ENCODE assay signal across 8 cellular contexts in genomic region chr2:63841254-63842022, GRCh38. TPM values are rescaled to one million over a fixed set of nuclear protein-coding genes. Genes with fewer than 3 reads are reported as not detected.
DNase-seq lines count a peak whose midpoint lies in the region; ATAC-seq, FAIRE-seq and TF ChIP-seq lines count a peak whose summit lies in the region.

UGP2 (plus strand) TSS chr2:63841896; CDS start chr2:63842186, 290 bp downstream.

- peak within 1 kb of the TSS; percentile 98 for H3K4me3 Mint-ChIP-seq in HFFc6
- H3K4me3 Mint-ChIP-seq in activated naive CD4-positive, alpha-beta T cell treated with anti-CD3 and anti-CD28 coated beads, Interleukin-2, amount 50 U/mL, for 24 hours, result peak within 1 kb of the TSS; percentile 96

- no peaks in the 10 kb centered on the region for H3K27me3 ChIP-seq in pancreas
- no peaks in the 10 kb centered on the region for H3K27me3 ChIP-seq in tibial artery

- peak within 1 kb of the TSS; percentile 94 to 97 (median 94) for H3K27ac ChIP-seq in pancreas
- H3K27ac ChIP-seq in tibial artery, result peak within 1 kb of the TSS; percentile 91 to 98

- peaks cover 4% of the 10 kb centered on the region for H3K27me3 Mint-ChIP-seq in HFFc6 (ENCODE audit: insufficient read depth)
- no peaks in the 10 kb centered on the region for H3K27me3 Mint-ChIP-seq in activated naive CD4-positive, alpha-beta T cell treated with anti-CD3 and anti-CD28 coated beads, Interleukin-2, amount 50 U/mL, for 24 hours

- peak; percentile 73 for TF ChIP-seq CTCF in HFFc6 (IDR thresholded peaks at IDR 0.05)
- peak; percentile 1 for TF ChIP-seq CTCF in NB4 (IDR thresholded peaks at IDR 0.05; ENCODE audit: low read depth, low read length)
- no peak for TF ChIP-seq CTCF in pancreas (IDR thresholded peaks at IDR 0.05)
- TF ChIP-seq CTCF in tibial artery (IDR thresholded peaks at IDR 0.05), result no peak

- H3K4me3 ChIP-seq in NB4 (ENCODE audit: low read depth, low read length), result peak within 1 kb of the TSS; percentile 96
- peak within 1 kb of the TSS; percentile 67 to 90 (median 87) for H3K4me3 ChIP-seq in pancreas
- H3K4me3 ChIP-seq in tibial artery, result peak within 1 kb of the TSS; percentile 72 to 89

- intact Hi-C loops in pancreas (cut with DNase I), result no loop called here
- intact Hi-C loops in tibial artery (cut with DNase I; ENCODE audit: low total_unique reads), result no loop called here

- DNase-seq in GM04503 (ENCODE audit: low read depth) (peak; percentile 63), HFFc6 (peak; percentile 90), NB4 (ENCODE audit: low read depth) (peak; percentile 98), glomerular visceral epithelial cell (ENCODE audit: extremely low spot score) (peak; percentile 95), pancreas (peak; percentile 84 to 95 (median 89)), tibial artery (peak; percentile 96 to 98)

- no peaks in the 10 kb centered on the region; the same call in 1 of the 2 replicates for H3K9me3 Mint-ChIP-seq in HFFc6
- H3K9me3 Mint-ChIP-seq in activated naive CD4-positive, alpha-beta T cell treated with anti-CD3 and anti-CD28 coated beads, Interleukin-2, amount 50 U/mL, for 24 hours, result no peaks in the 10 kb centered on the region

- H3K4me1 ChIP-seq in pancreas (peaks cover 0 to 32% (median 11%) of the 10 kb centered on the region in 3 donors), tibial artery (peaks cover 0 to 64% (median 36%) of the 10 kb centered on the region in 4 donors)

- H3K36me3 ChIP-seq in pancreas (no peaks in the 10 kb centered on the region), tibial artery (no peaks in the 10 kb centered on the region)

- H3K9me3 ChIP-seq in pancreas (no peaks in the 10 kb centered on the region), tibial artery (no peaks in the 10 kb centered on the region)

- 0 to 1% methylated on average over 50 to 59 of the region's 59 CpGs for WGBS in pancreas, 2 donors

- H3K36me3 Mint-ChIP-seq in HFFc6 (ENCODE audit: low read depth), result peaks cover 33% of the 10 kb centered on the region
- peaks cover under 1% of the 10 kb centered on the region for H3K36me3 Mint-ChIP-seq in activated naive CD4-positive, alpha-beta T cell treated with anti-CD3 and anti-CD28 coated beads, Interleukin-2, amount 50 U/mL, for 24 hours

- peak; percentile 70 for TF ChIP-seq POLR2A in NB4 (IDR thresholded peaks at IDR 0.05; ENCODE audit: extremely low read depth, insufficient read length)

- no peak for FAIRE-seq in pancreas (lab: Jason Lieb, UNC)

- peak; percentile 88 for ATAC-seq in SK-N-SH treated with all-trans-retinoic acid at 6 μM for 48 hours
- peak; percentile 81 to 91 (median 82) for ATAC-seq in pancreas

- peaks cover 57% of the 10 kb centered on the region for H3K4me1 Mint-ChIP-seq in HFFc6 (ENCODE audit: low read depth)
- peaks cover 57% of the 10 kb centered on the region for H3K4me1 Mint-ChIP-seq in activated naive CD4-positive, alpha-beta T cell treated with anti-CD3 and anti-CD28 coated beads, Interleukin-2, amount 50 U/mL, for 24 hours

- peak within 1 kb of the TSS; percentile 95 for H3K27ac Mint-ChIP-seq in HFFc6
- peak within 1 kb of the TSS; percentile 96 for H3K27ac Mint-ChIP-seq in activated naive CD4-positive, alpha-beta T cell treated with anti-CD3 and anti-CD28 coated beads, Interleukin-2, amount 50 U/mL, for 24 hours

TF ChIP-seq in SK-N-SH treated with all-trans-retinoic acid at 6 μM for 48 hours, 23 proteins besides CTCF, POLR2A, EP300 and RAD21:
- TF ChIP-seq ARNTL (CRISPR knock-in tag; IDR thresholded peaks at IDR 0.05; ENCODE audit: borderline replicate concordance, low read depth), result 0 out of 2 replicates have a peak, but pooled peaks have one; percentile 12
- TF ChIP-seq OSR1 (CRISPR knock-in tag; IDR thresholded peaks at IDR 0.05), result no peak
- no peak for TF ChIP-seq TCF4 (CRISPR knock-in tag; IDR thresholded peaks at IDR 0.05; ENCODE audit: borderline replicate concordance)
- no peak for TF ChIP-seq PPARA (CRISPR knock-in tag; IDR thresholded peaks at IDR 0.05; ENCODE audit: borderline replicate concordance)
- no peak for TF ChIP-seq RARB (CRISPR knock-in tag; IDR thresholded peaks at IDR 0.05)
- TF ChIP-seq ZNF70 (CRISPR knock-in tag; IDR thresholded peaks at IDR 0.05), result peak; percentile 22; the same call in 1 of the 2 replicates
- no peak for TF ChIP-seq ESRRG (CRISPR knock-in tag; IDR thresholded peaks at IDR 0.05)
- no peak for TF ChIP-seq GLIS3 (CRISPR knock-in tag; IDR thresholded peaks at IDR 0.05)
- peak; percentile 94 for TF ChIP-seq PATZ1 (CRISPR knock-in tag; IDR thresholded peaks at IDR 0.05; ENCODE audit: borderline replicate concordance)
- no peak for TF ChIP-seq POU6F1 (CRISPR knock-in tag; IDR thresholded peaks at IDR 0.05; ENCODE audit: borderline replicate concordance, low read depth)
- no peak for TF ChIP-seq CSDC2 (CRISPR knock-in tag; IDR thresholded peaks at IDR 0.05)
- no peak for TF ChIP-seq ISL1 (CRISPR knock-in tag; IDR thresholded peaks at IDR 0.05)
- no peak for TF ChIP-seq TOX (CRISPR knock-in tag; IDR thresholded peaks at IDR 0.05; ENCODE audit: borderline replicate concordance)
- TF ChIP-seq CREB5 (CRISPR knock-in tag; IDR thresholded peaks at IDR 0.05; ENCODE audit: low read depth), result no peak

RNA-seq across cellular contexts. Expression of gene UGP2, which starts in this region (rescaled TPM):
- 100 to 1,000 TPM; 150 to 199 (median 172) TPM for total RNA-seq in HFFc6 (2021; fragmentation: NEBNext Ultra II Directional; extraction: Animal tissue kit (Norgen Biotek cat#: 25700))
- 10 to 100 TPM; 40.2 to 73.4 (median 54.4) TPM for total RNA-seq in pancreas
- 10 to 100 TPM; 30.0 to 47.9 TPM for polyA plus RNA-seq in pancreas

Comparison
In these comparisons a context has a peak if more than half of its experiments do, and no peak if none do; other contexts are left out.
1. Peak in every context shown above with its lines: DNase-seq, ATAC-seq, H3K4me3 ChIP-seq and H3K27ac ChIP-seq.
2. CTCF ChIP-seq: peak in HFFc6 (single experiment) and NB4 (single experiment); none in pancreas (0 of 4) and tibial artery (0 of 2).